ENCODE assay signal across 8 cellular contexts in the genomic region with DNA sequence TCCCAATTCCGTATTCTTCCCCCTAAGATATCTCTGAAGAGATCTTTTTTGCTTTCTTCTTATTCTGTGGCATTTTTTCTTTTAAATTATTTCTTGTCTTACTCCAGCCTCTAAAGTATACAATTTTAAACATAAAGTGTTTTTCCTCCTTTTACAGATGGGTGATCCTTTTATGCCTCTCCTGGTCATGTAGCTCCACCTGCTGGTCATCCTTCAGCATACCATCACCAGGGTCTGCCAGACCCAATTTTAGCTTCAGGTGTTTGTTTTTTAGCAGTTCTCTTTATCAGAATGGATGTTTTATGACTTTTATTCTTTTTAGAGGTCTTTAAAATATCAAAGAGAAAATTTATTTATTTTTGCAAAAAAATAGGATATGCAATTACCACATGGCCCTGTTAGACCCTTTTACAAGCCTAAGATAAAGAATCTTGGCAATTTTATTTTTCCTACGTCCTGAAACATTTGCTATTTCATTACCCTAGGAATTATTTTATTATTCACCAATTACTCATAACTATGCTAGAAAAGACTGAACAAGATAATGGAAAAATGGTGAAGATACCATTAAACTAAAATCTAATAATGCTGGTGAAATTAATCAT. TPM values are rescaled to one million over a fixed set of nuclear protein-coding genes. Genes with fewer than 3 reads are reported as not detected.
DNase-seq lines count a peak whose midpoint lies in the region; ATAC-seq and TF ChIP-seq lines count a peak whose summit lies in the region.

No MANE protein-coding gene starts in this region.

- no peak for TF ChIP-seq POLR2A in GM18505 (IDR thresholded peaks at IDR 0.05; ENCODE audit: borderline replicate concordance, extremely low read depth, insufficient read depth, insufficient read length)

- no peaks in the 10 kb centered on the region for H3K27me3 ChIP-seq in endodermal cell (ENCODE audit: control insufficient read depth, insufficient read depth, low read length, poor library complexity, severe bottlenecking)

- WGBS in endodermal cell (ENCODE audit: insufficient coverage in 1 of 2, insufficient read length in 1 of 2), 2 experiments = 94% methylated on average over 2 of the region's 2 CpGs; no CpG with 5 or more reads in 1 of the 2 experiments

- peaks cover 4% of the 10 kb centered on the region for H3K36me3 ChIP-seq in endodermal cell (ENCODE audit: control insufficient read depth, insufficient read depth, low read length)

- H3K27ac ChIP-seq in endodermal cell (ENCODE audit: low read depth, low read length) = no peak overlapping the region

- peaks cover 8% of the 10 kb centered on the region for H3K36me3 Mint-ChIP-seq in activated CD4-positive, alpha-beta memory T cell treated with anti-CD3 and anti-CD28 coated beads, Interleukin-2, amount 10 ng/mL, durations not matched to agents 7 days and 5 days (ENCODE audit: low read depth)
- no peaks in the 10 kb centered on the region for H3K36me3 Mint-ChIP-seq in endodermal cell (ENCODE audit: low read depth)
- H3K36me3 Mint-ChIP-seq in stimulated activated effector memory CD8-positive, alpha-beta T cell treated with anti-CD3 and anti-CD28 coated beads, Interleukin-12 subunit alpha, Interleukin-12 subunit beta, amount 100 ng/mL, for 72 hours = no peaks in the 10 kb centered on the region

- H3K9me3 ChIP-seq in endodermal cell (ENCODE audit: control insufficient read depth, low read length) = no peaks in the 10 kb centered on the region

- ATAC-seq in GM18505 (IDR thresholded peaks at IDR 0.05; ENCODE audit: unreplicated experiment) = peak; percentile 52
- peak; percentile 74 for ATAC-seq in HG03139 (IDR thresholded peaks at IDR 0.05; ENCODE audit: unreplicated experiment)
- peak; percentile 60 for ATAC-seq in stimulated activated effector memory CD8-positive, alpha-beta T cell treated with anti-CD3 and anti-CD28 coated beads, Interleukin-12 subunit alpha, Interleukin-12 subunit beta, amount 100 ng/mL, for 72 hours

- H3K27me3 Mint-ChIP-seq in activated CD4-positive, alpha-beta memory T cell treated with anti-CD3 and anti-CD28 coated beads, Interleukin-2, amount 10 ng/mL, durations not matched to agents 7 days and 5 days = no peaks in the 10 kb centered on the region
- no peaks in the 10 kb centered on the region for H3K27me3 Mint-ChIP-seq in endodermal cell (ENCODE audit: insufficient read depth)

- POLR2A ChIA-PET in activated CD4-positive, alpha-beta memory T cell treated with anti-CD3 and anti-CD28 coated beads, Interleukin-2, amount 10 ng/mL, durations not matched to agents 7 days and 5 days (lab: Charles Lee) = no interaction called here

- no peak overlapping the region for H3K27ac Mint-ChIP-seq in activated CD4-positive, alpha-beta memory T cell treated with anti-CD3 and anti-CD28 coated beads, Interleukin-2, amount 10 ng/mL, durations not matched to agents 7 days and 5 days
- no peak overlapping the region for H3K27ac Mint-ChIP-seq in endodermal cell
- no peak overlapping the region for H3K27ac Mint-ChIP-seq in stimulated activated effector memory CD8-positive, alpha-beta T cell treated with anti-CD3 and anti-CD28 coated beads, Interleukin-12 subunit alpha, Interleukin-12 subunit beta, amount 100 ng/mL, for 72 hours

- H3K4me1 ChIP-seq in endodermal cell (ENCODE audit: control insufficient read depth, insufficient read depth, low read length) = no peaks in the 10 kb centered on the region

- no peaks in the 10 kb centered on the region for H3K9me3 Mint-ChIP-seq in activated CD4-positive, alpha-beta memory T cell treated with anti-CD3 and anti-CD28 coated beads, Interleukin-2, amount 10 ng/mL, durations not matched to agents 7 days and 5 days
- H3K9me3 Mint-ChIP-seq in endodermal cell = no peaks in the 10 kb centered on the region
- H3K9me3 Mint-ChIP-seq in stimulated activated effector memory CD8-positive, alpha-beta T cell treated with anti-CD3 and anti-CD28 coated beads, Interleukin-12 subunit alpha, Interleukin-12 subunit beta, amount 100 ng/mL, for 72 hours = no peaks in the 10 kb centered on the region

- H3K4me3 Mint-ChIP-seq in activated CD4-positive, alpha-beta memory T cell treated with anti-CD3 and anti-CD28 coated beads, Interleukin-2, amount 10 ng/mL, durations not matched to agents 7 days and 5 days = no peak overlapping the region
- no peak overlapping the region for H3K4me3 Mint-ChIP-seq in endodermal cell
- H3K4me3 Mint-ChIP-seq in stimulated activated effector memory CD8-positive, alpha-beta T cell treated with anti-CD3 and anti-CD28 coated beads, Interleukin-12 subunit alpha, Interleukin-12 subunit beta, amount 100 ng/mL, for 72 hours = no peak overlapping the region

- DNase-seq in ACHN (peak; percentile 52), NCI-H460 (ENCODE audit: extremely low read depth, low read depth) (peak; percentile 51), endodermal cell (peak; percentile 81), myocyte (ENCODE audit: low read depth) (peak; percentile 66)
- DNase-seq in activated CD4-positive, alpha-beta memory T cell treated with anti-CD3 and anti-CD28 coated beads, Interleukin-2, amount 10 ng/mL, durations not matched to agents 7 days and 5 days = peak; percentile 63
- peak in 1 of 2 donors; percentile 17 for DNase-seq in stimulated activated effector memory CD8-positive, alpha-beta T cell treated with anti-CD3 and anti-CD28 coated beads, Interleukin-12 subunit alpha, Interleukin-12 subunit beta, amount 100 ng/mL, for 72 hours (ENCODE audit: low spot score in 2 of 2)

- peaks cover 7% of the 10 kb centered on the region for H3K4me1 Mint-ChIP-seq in activated CD4-positive, alpha-beta memory T cell treated with anti-CD3 and anti-CD28 coated beads, Interleukin-2, amount 10 ng/mL, durations not matched to agents 7 days and 5 days
- H3K4me1 Mint-ChIP-seq in endodermal cell = no peaks in the 10 kb centered on the region
- H3K4me1 Mint-ChIP-seq in stimulated activated effector memory CD8-positive, alpha-beta T cell treated with anti-CD3 and anti-CD28 coated beads, Interleukin-12 subunit alpha, Interleukin-12 subunit beta, amount 100 ng/mL, for 72 hours = no peaks in the 10 kb centered on the region

- no peak overlapping the region for H3K4me3 ChIP-seq in endodermal cell (ENCODE audit: low read length)

- peak; percentile 99 for TF ChIP-seq CTCF in endodermal cell (conservative IDR thresholded peaks at IDR 0.05)

- CTCF ChIA-PET in activated CD4-positive, alpha-beta memory T cell treated with anti-CD3 and anti-CD28 coated beads, Interleukin-2, amount 10 ng/mL, durations not matched to agents 7 days and 5 days (lab: Charles Lee) = interaction anchor here (0.6 to 3.4 kb wide), 15 partner anchors 9 to 762 kb away, joined by 3 to 27 read pairs (median 4); no protein-coding TSS in a partner anchor

- no peak overlapping the region for H3K9ac ChIP-seq in endodermal cell (ENCODE audit: extremely low read depth, low read length, poor library complexity, severe bottlenecking)

- in situ Hi-C loops in ACHN (cut with HindIII; ENCODE audit: low pct_ligation_motif_present, low pct_unique_long_range_greater_than_20kb, low sequenced_read_pairs) = no loop called here

RNA-seq across cellular contexts. Expression of gene PIGN, which starts 55.4 kb away (rescaled TPM):
- total RNA-seq in NCI-H460 (2014; rRNA removed; shearing (Covaris generic)) = 32.4 and 37.5 TPM in 2 replicates
- polyA plus RNA-seq in NCI-H460 (2014; cell fraction: nucleus; rRNA removed) = 16.4 and 39.5 TPM in 2 replicates
- 10 to 100 TPM; 27.2 to 29.7 TPM for total RNA-seq in activated CD4-positive, alpha-beta memory T cell treated with anti-CD3 and anti-CD28 coated beads, Interleukin-2, amount 10 ng/mL, durations not matched to agents 7 days and 5 days
- 10 to 100 TPM; 38.2 to 48.8 TPM for total RNA-seq in endodermal cell
- 19.4 TPM for polyA plus RNA-seq in endodermal cell (2013, experiment 1 of 2)
- polyA plus RNA-seq in endodermal cell (2013, experiment 2 of 2) = 18.4 TPM
- 26.3 and 29.3 TPM in 2 replicates for total RNA-seq in myocyte
- polyA plus RNA-seq in myocyte (2012) = 13.1 TPM

RNA-seq across cellular contexts. Expression of gene RELCH, which starts 55.6 kb away (rescaled TPM):
- total RNA-seq in NCI-H460 (2014; rRNA removed; shearing (Covaris generic)) = 15.7 and 18.6 TPM in 2 replicates
- polyA plus RNA-seq in NCI-H460 (2014; cell fraction: nucleus; rRNA removed) = 26.3 and 31.9 TPM in 2 replicates
- 10 to 100 TPM; 34.8 to 38.6 TPM for total RNA-seq in activated CD4-positive, alpha-beta memory T cell treated with anti-CD3 and anti-CD28 coated beads, Interleukin-2, amount 10 ng/mL, durations not matched to agents 7 days and 5 days
- total RNA-seq in endodermal cell = 10 to 100 TPM; 29.4 to 32.0 TPM
- polyA plus RNA-seq in endodermal cell (2013, experiment 1 of 2) = 16.7 TPM
- 16.1 TPM for polyA plus RNA-seq in endodermal cell (2013, experiment 2 of 2)
- 21.6 and 25.7 TPM in 2 replicates for total RNA-seq in myocyte
- polyA plus RNA-seq in myocyte (2012) = 10.6 TPM
